ENCODE assay signal across 8 cellular contexts in the genomic region with DNA sequence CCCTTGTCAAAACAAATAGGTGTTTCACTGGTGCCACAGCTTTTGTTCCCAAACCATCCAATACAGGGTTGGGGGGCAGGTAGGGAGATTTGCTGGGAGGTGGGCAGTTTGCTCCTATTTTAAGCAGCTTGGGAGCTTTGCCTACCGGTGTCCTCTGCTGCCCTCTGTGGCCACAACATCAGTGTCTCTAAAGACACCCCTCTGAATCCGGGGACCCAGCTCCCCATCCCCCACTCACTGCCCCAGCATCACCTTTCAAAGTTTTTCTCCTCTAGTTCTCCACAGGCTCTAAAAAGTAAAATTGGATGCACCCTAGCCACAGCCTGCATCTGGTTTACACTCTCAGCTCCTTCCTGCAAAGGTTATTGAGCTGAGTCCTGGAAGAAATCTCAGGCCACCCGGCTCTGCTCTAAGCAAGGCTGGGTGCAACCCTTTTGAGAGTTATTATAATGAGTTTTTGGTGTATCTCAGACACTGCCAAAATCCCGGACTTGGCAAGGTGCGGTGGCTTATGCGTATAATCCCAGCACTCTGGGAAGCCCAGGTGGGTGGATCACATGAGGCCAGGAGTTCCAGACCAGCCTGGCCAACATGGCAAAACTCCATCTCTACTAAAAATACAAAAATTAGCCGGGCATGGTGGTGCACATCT. TPM values are rescaled to one million over a fixed set of nuclear protein-coding genes. Genes with fewer than 3 reads are reported as not detected.
DNase-seq lines count a peak whose midpoint lies in the region; ATAC-seq and TF ChIP-seq lines count a peak whose summit lies in the region.

No MANE protein-coding gene starts in this region.

- peaks cover 8 to 30% (median 22%) of the 10 kb centered on the region in 5 donors for H3K27me3 Mint-ChIP-seq in naive thymus-derived CD8-positive, alpha-beta T cell

- TF ChIP-seq CTCF in GM13977 (IDR thresholded peaks at IDR 0.05; ENCODE audit: extremely low read depth, insufficient read depth, missing control alignments): peak; percentile 44
- TF ChIP-seq CTCF in hepatocyte (IDR thresholded peaks at IDR 0.05; ENCODE audit: poor library complexity): peak; percentile 35

- H3K4me2 ChIP-seq in hepatocyte: no peak overlapping the region

- no peak overlapping the region for H3K27ac Mint-ChIP-seq in naive thymus-derived CD8-positive, alpha-beta T cell

- H3K27me3 ChIP-seq in hepatocyte: no peaks in the 10 kb centered on the region

- H3K9me3 Mint-ChIP-seq in naive thymus-derived CD8-positive, alpha-beta T cell: no peaks in the 10 kb centered on the region

- H2AFZ ChIP-seq in hepatocyte: no peak overlapping the region

- H3K9me3 ChIP-seq in hepatocyte (ENCODE audit: low read depth): no peaks in the 10 kb centered on the region

- in situ Hi-C loops in GM13977 (cut with MboI; ENCODE audit: low pct_unique_long_range_greater_than_20kb, low sequenced_read_pairs, unreplicated experiment): no loop called here

- peak overlapping the region in 2 of 10 donors; percentile 10 to 36 for H3K4me3 Mint-ChIP-seq in naive thymus-derived CD8-positive, alpha-beta T cell

- DNase-seq in Ammon's horn (ENCODE audit: low spot score): peak; percentile 16
- DNase-seq in GM13977 (ENCODE audit: low spot score): peak; percentile 51
- DNase-seq in activated CD4-positive, alpha-beta T cell treated with anti-CD3 and anti-CD28 coated beads, Interleukin-2, amount 50 U/mL, for 1 hour: peak; percentile 13
- peak; percentile 48 for DNase-seq in hepatocyte (ENCODE audit: low spot score)
- DNase-seq in NCI-H187 (lab: John Stamatoyannopoulos, UW): no peak
- DNase-seq in naive thymus-derived CD8-positive, alpha-beta T cell: no peak

- H4K20me1 ChIP-seq in hepatocyte (ENCODE audit: insufficient read depth, poor library complexity, severe bottlenecking): peaks cover 14% of the 10 kb centered on the region

- peaks cover 15% of the 10 kb centered on the region for H3K4me1 ChIP-seq in hepatocyte (ENCODE audit: insufficient read depth)

- H3K36me3 Mint-ChIP-seq in naive thymus-derived CD8-positive, alpha-beta T cell: no peaks in the 10 kb centered on the region

- H3K4me1 Mint-ChIP-seq in naive thymus-derived CD8-positive, alpha-beta T cell: peaks cover 8 to 20% (median 17%) of the 10 kb centered on the region in 4 donors

- WGBS in hepatocyte (ENCODE audit: low lambda C conversion rate, missing lambda C conversion rate): 51% methylated on average over 7 of the region's 7 CpGs

- peaks cover 15% of the 10 kb centered on the region for H3K79me2 ChIP-seq in hepatocyte

- POLR2A ChIA-PET in naive thymus-derived CD8-positive, alpha-beta T cell (lab: Charles Lee): no interaction called here

- H3K4me3 ChIP-seq in hepatocyte: no peak overlapping the region

- no peaks in the 10 kb centered on the region for H3K9me2 ChIP-seq in hepatocyte (replicated peaks; ENCODE audit: insufficient read depth)

- no peak for ATAC-seq in GM19023 (IDR thresholded peaks at IDR 0.05; ENCODE audit: unreplicated experiment)
- no peak for ATAC-seq in naive thymus-derived CD8-positive, alpha-beta T cell
- no peak for ATAC-seq in HG02571 (IDR thresholded peaks at IDR 0.05; ENCODE audit: unreplicated experiment)

- H3K36me3 ChIP-seq in hepatocyte (replicated peaks; ENCODE audit: insufficient read depth, low read depth): no peaks in the 10 kb centered on the region

- H3K27ac ChIP-seq in hepatocyte: no peak overlapping the region

RNA-seq across cellular contexts. Expression of gene EPAS1, which starts 2.9 kb away (rescaled TPM):
- total RNA-seq in hepatocyte: 98.3 and 112 TPM in 2 replicates
- 111 and 115 TPM in 2 replicates for polyA plus RNA-seq in hepatocyte
- total RNA-seq in naive thymus-derived CD8-positive, alpha-beta T cell: 1 to 10 TPM; 1.1 to 1.2 TPM
- polyA plus RNA-seq in naive thymus-derived CD8-positive, alpha-beta T cell: 1 to 10 TPM in 1 of 3 donors, under 1 TPM in 2; 0.16 to 1.7 (median 0.23) TPM

Comparison
In these comparisons a context has a peak if more than half of its experiments do, and no peak if none do; other contexts are left out.
1. DNase-seq: peak in Ammon's horn (single experiment), GM13977 (single experiment), activated CD4-positive, alpha-beta T cell treated with anti-CD3 and anti-CD28 coated beads, Interleukin-2, amount 50 U/mL, for 1 hour (single experiment) and hepatocyte (single experiment); none in NCI-H187 (0 of 2) and naive thymus-derived CD8-positive, alpha-beta T cell (0 of 10).
2. RNA of gene EPAS1, which starts 2.9 kb away (total RNA-seq): 98.3 to 112 TPM in hepatocyte; 1.1 to 1.2 TPM in naive thymus-derived CD8-positive, alpha-beta T cell; every median in the first group is over 10 times any median in the second.